Comparison of ENCODE assay signal across 18 cellular contexts in the genomic region with DNA sequence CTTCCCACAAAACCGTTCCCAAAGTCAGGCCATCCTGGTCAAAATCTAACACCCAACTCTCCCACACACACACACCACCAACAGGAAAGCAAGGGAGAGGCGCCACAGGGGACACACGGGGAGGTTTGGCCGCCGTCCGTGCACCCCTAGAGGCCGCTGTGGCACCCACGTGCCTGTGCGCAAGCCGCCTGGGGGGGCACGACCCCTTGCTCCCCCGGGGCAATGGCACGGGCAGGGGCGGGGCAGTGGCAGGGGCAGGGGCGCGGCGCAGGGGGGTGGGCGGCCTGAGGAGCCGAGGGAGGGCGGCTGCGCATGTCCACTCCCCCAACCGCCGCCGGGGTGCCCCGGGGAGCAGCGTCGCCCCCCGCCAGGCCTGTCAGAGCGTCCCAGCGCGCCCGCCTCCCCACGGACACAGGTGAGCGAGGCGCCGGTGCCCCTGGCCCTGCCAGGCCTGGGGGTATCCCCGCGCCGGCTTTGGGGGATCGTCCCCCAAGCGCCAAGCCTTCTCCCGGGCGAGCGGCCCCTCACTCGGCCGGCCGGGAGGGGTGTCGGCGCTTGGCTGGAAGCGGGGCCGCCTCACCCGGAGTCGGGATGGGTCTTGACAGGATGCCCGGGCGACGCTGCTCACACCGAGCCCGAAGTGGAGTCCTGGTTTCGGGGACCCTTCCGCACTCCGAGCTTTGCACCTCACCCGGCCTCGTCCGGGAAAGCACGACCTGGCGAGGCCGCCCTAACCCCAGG. TPM values are rescaled to one million over a fixed set of nuclear protein-coding genes. Genes with fewer than 3 reads are reported as not detected.
A peak's percentile ranks its signal among the peaks of the same experiment; 100 is the strongest.
DNase-seq lines count a peak whose midpoint lies in the region; ATAC-seq and TF ChIP-seq lines count a peak whose summit lies in the region.
"Had no signal": no experiment of that assay in that cellular context is flagged by ENCODE, and none has a peak within 500 bp of the region (broad histone marks: within the 10 kb centered on the region; RNA-seq: fewer than 3 reads in every experiment).

A gene with protein sequence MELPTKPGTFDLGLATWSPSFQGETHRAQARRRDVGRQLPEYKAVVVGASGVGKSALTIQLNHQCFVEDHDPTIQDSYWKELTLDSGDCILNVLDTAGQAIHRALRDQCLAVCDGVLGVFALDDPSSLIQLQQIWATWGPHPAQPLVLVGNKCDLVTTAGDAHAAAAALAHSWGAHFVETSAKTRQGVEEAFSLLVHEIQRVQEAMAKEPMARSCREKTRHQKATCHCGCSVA (plus strand): TSS at position 379 of the 741 bp plus-strand sequence. CDS start 2,611 bp downstream, outside the sequence.

- H3K27me3 Mint-ChIP-seq in activated naive CD8-positive, alpha-beta T cell treated with anti-CD3 and anti-CD28 coated beads for 36 hours: peaks cover 35% of the 10 kb centered on the region
- peaks cover 21 to 29% of the 10 kb centered on the region in 2 donors for H3K27me3 Mint-ChIP-seq in natural killer cell (ENCODE audit: low read depth in 2 of 2)

- H3K4me3 Mint-ChIP-seq in activated naive CD8-positive, alpha-beta T cell treated with anti-CD3 and anti-CD28 coated beads for 36 hours: peak within 1 kb of the TSS; percentile 71
- peak within 1 kb of the TSS; percentile 68 for H3K4me3 Mint-ChIP-seq in natural killer cell
- H3K4me3 Mint-ChIP-seq: neural crest cell had no signal

- H3K27me3 ChIP-seq in SK-N-SH (ENCODE audit: insufficient read depth) (peaks cover 10% of the 10 kb centered on the region; the same call in 1 of the 2 replicates), H7 (ENCODE audit: control insufficient read depth, insufficient read depth, low read length) (peaks cover 19% of the 10 kb centered on the region)
- H3K27me3 ChIP-seq: SJCRH30 had no signal

- H3K9me2 ChIP-seq in SK-N-SH: no peaks in the 10 kb centered on the region

- ATAC-seq in SK-N-SH treated with all-trans-retinoic acid at 6 μM for 48 hours: no peak
- ATAC-seq in natural killer cell: peak; percentile 48 to 64 (median 49)
- ATAC-seq in GM21723 (IDR thresholded peaks at IDR 0.05; ENCODE audit: unreplicated experiment): no peak
- ATAC-seq in HG02588 (IDR thresholded peaks at IDR 0.05; ENCODE audit: unreplicated experiment): no peak

- TF ChIP-seq CTCF in SK-N-SH (IDR thresholded peaks at IDR 0.05) (no peak), natural killer cell (IDR thresholded peaks at IDR 0.05) (no peak)

- no peaks in the 10 kb centered on the region for H3K9me3 Mint-ChIP-seq in activated naive CD8-positive, alpha-beta T cell treated with anti-CD3 and anti-CD28 coated beads for 36 hours
- H3K9me3 Mint-ChIP-seq in natural killer cell: no peaks in the 10 kb centered on the region
- H3K9me3 Mint-ChIP-seq: neural crest cell had no signal

- H3K9me3 ChIP-seq in SK-N-SH: no peaks in the 10 kb centered on the region
- H3K9me3 ChIP-seq: Caco-2, SJCRH30, thoracic aorta had no signal

- intact Hi-C loops in natural killer cell (cut with micrococcal nuclease): no loop called here

- H3K4me3 ChIP-seq in SK-N-SH (ENCODE audit: low read depth in 2 of 2, low read length in 1 of 2) (no peak within 1 kb of the TSS), H7 (ENCODE audit: insufficient read depth, low read depth, low read length) (peak within 1 kb of the TSS; percentile 29)
- H3K4me3 ChIP-seq: SJCRH30, thoracic aorta had no signal

- H3K79me2 ChIP-seq in SK-N-SH (ENCODE audit: insufficient read depth): no peaks in the 10 kb centered on the region

- no peak within 1 kb of the TSS for H3K27ac ChIP-seq in SK-N-SH (ENCODE audit: low read depth in 2 of 2, low read length in 1 of 2)
- H3K27ac ChIP-seq: 22Rv1, SJCRH30, thoracic aorta had no signal

- no peaks in the 10 kb centered on the region for H3K4me1 ChIP-seq in SK-N-SH (ENCODE audit: control insufficient read depth in 1 of 2, insufficient read depth in 2 of 2, low read depth in 1 of 2, low read length in 1 of 2)
- H3K4me1 ChIP-seq: Caco-2, SJCRH30 had no signal

- H3K4me1 Mint-ChIP-seq in activated naive CD8-positive, alpha-beta T cell treated with anti-CD3 and anti-CD28 coated beads for 36 hours: peaks cover 4% of the 10 kb centered on the region
- H3K4me1 Mint-ChIP-seq in natural killer cell: peaks cover 0 to 5% of the 10 kb centered on the region in 2 donors
- H3K4me1 Mint-ChIP-seq: neural crest cell had no signal

- peaks cover 12% of the 10 kb centered on the region for H3K36me3 Mint-ChIP-seq in activated naive CD8-positive, alpha-beta T cell treated with anti-CD3 and anti-CD28 coated beads for 36 hours
- H3K36me3 Mint-ChIP-seq in natural killer cell: no peaks in the 10 kb centered on the region

- CTCF ChIA-PET in SK-N-SH (lab: Yijun Ruan, JAX): interaction anchor here (1.2 kb wide), 1 partner anchor 8 kb away, joined by 3 read pairs; no protein-coding TSS in a partner anchor

- POLR2A ChIA-PET in SK-N-SH (lab: Yijun Ruan, JAX): no interaction called here

- no peak within 1 kb of the TSS for H3K4me2 ChIP-seq in SK-N-SH

- peak; percentile 34 for DNase-seq in SK-N-SH
- peak; percentile 77 for DNase-seq in H7
- peak; percentile 17 for DNase-seq in activated naive CD8-positive, alpha-beta T cell treated with anti-CD3 and anti-CD28 coated beads for 36 hours
- no peak for DNase-seq in natural killer cell
- DNase-seq in HPDE6-E6E7 (ENCODE audit: extremely low spot score): no peak
- DNase-seq: activated effector memory CD4-positive, alpha-beta T cell treated with Interleukin-2 at 50 U/mL for 16 hours; Caco-2; cerebellar nuclear complex; NCI-H2029 treated with DMSO at 0.1 percent for 48 hours; SJCRH30 had no signal

- whole genome bisulfite sequencing in SK-N-SH (ENCODE audit: low lambda C conversion rate): 68% methylated on average over 23 of the region's 67 CpGs

- no peaks in the 10 kb centered on the region for H4K20me1 ChIP-seq in SK-N-SH (ENCODE audit: insufficient read depth)

- H3K36me3 ChIP-seq in SK-N-SH (replicated peaks in 1 of 2; ENCODE audit: control insufficient read depth in 1 of 2, insufficient read depth in 2 of 2, low read length in 1 of 2) (no peaks in the 10 kb centered on the region), H7 (replicated peaks; ENCODE audit: control insufficient read depth, insufficient read depth, low read length) (0 out of 2 replicates have a peak, but pooled peaks cover 2% of the 10 kb centered on the region)
- H3K36me3 ChIP-seq: SJCRH30, thoracic aorta had no signal

- H3K27ac Mint-ChIP-seq in activated naive CD8-positive, alpha-beta T cell treated with anti-CD3 and anti-CD28 coated beads for 36 hours: no peak within 1 kb of the TSS
- no peak within 1 kb of the TSS for H3K27ac Mint-ChIP-seq in natural killer cell

- no peak within 1 kb of the TSS for H3K9ac ChIP-seq in SK-N-SH

- TF ChIP-seq RAD21 in SK-N-SH (IDR thresholded peaks at IDR 0.05; ENCODE audit: low read length): no peak

- H3F3A ChIP-seq in SK-N-SH (replicated peaks; ENCODE audit: insufficient read depth): no peaks in the 10 kb centered on the region

- no peak within 1 kb of the TSS for H2AFZ ChIP-seq in SK-N-SH (ENCODE audit: low read depth)

- no peak for TF ChIP-seq EP300 in SK-N-SH (IDR thresholded peaks at IDR 0.05; ENCODE audit: borderline replicate concordance in 1 of 2, low read depth in 1 of 2, low read length in 1 of 2)

TF ChIP-seq in SK-N-SH, 30 proteins besides CTCF, POLR2A, EP300 and RAD21:
- no peak for TF ChIP-seq ELF1 (IDR thresholded peaks at IDR 0.05)
- TF ChIP-seq RFX5 (IDR thresholded peaks at IDR 0.05; ENCODE audit: low read length): no peak
- TF ChIP-seq EZH2phosphoT487 (IDR thresholded peaks at IDR 0.05; ENCODE audit: borderline replicate concordance, low read depth): no peak
- no peak for TF ChIP-seq TEAD4 (IDR thresholded peaks at IDR 0.05; ENCODE audit: borderline replicate concordance, insufficient read depth)
- TF ChIP-seq JUND (IDR thresholded peaks at IDR 0.05): no peak
- TF ChIP-seq GABPA (IDR thresholded peaks at IDR 0.05; ENCODE audit: low read depth): no peak

TF ChIP-seq in SK-N-SH treated with all-trans-retinoic acid at 6 μM for 48 hours, 23 proteins besides CTCF, POLR2A, EP300 and RAD21:
- TF ChIP-seq TCF4 (CRISPR knock-in tag; IDR thresholded peaks at IDR 0.05; ENCODE audit: borderline replicate concordance) (no peak), TOX (CRISPR knock-in tag; IDR thresholded peaks at IDR 0.05; ENCODE audit: borderline replicate concordance) (no peak), CSDC2 (CRISPR knock-in tag; IDR thresholded peaks at IDR 0.05) (no peak), ESRRG (CRISPR knock-in tag; IDR thresholded peaks at IDR 0.05) (no peak), RARB (CRISPR knock-in tag; IDR thresholded peaks at IDR 0.05) (no peak), ZFP3 (CRISPR knock-in tag; IDR thresholded peaks at IDR 0.05) (no peak), ZC3H10 (CRISPR knock-in tag; IDR thresholded peaks at IDR 0.05) (no peak), ARNTL (CRISPR knock-in tag; IDR thresholded peaks at IDR 0.05; ENCODE audit: borderline replicate concordance, low read depth) (no peak), ZFP30 (CRISPR knock-in tag; IDR thresholded peaks at IDR 0.05) (no peak), BACH2 (CRISPR knock-in tag; IDR thresholded peaks at IDR 0.05; ENCODE audit: borderline replicate concordance) (no peak)

RNA-seq across cellular contexts. Expression of the gene that starts here (rescaled TPM):
- 0.03 and 0.06 TPM in 2 replicates for polyA plus RNA-seq in SK-N-SH (2012; rRNA removed)
- polyA plus RNA-seq in SK-N-SH (2012; cell fraction: cytosol; rRNA removed): not detected in 2 replicates
- 0.97 and 2.0 TPM in 2 replicates for polyA plus RNA-seq in SK-N-SH (2012; cell fraction: nucleus; rRNA removed)
- 0.21 TPM in 1 of 2 replicates, not detected in the other for total RNA-seq in H7 (2014; rRNA removed; shearing (Covaris generic))
- total RNA-seq in activated naive CD8-positive, alpha-beta T cell treated with anti-CD3 and anti-CD28 coated beads for 36 hours: under 1 TPM; 0.54 to 0.70 TPM
- not detected for total RNA-seq in natural killer cell
- total RNA-seq: Caco-2, LHCN-M2, lower leg skin, SJCRH30, thoracic aorta had no signal

Comparison
In these comparisons a context has a peak if more than half of its experiments do, and no peak if none do; other contexts are left out.
1. Peak in DNase-seq and H3K4me3 ChIP-seq in H7; RNA of the gene not detected or under 1 TPM.
2. Peak in DNase-seq in activated naive CD8-positive, alpha-beta T cell treated with anti-CD3 and anti-CD28 coated beads for 36 hours; RNA of the gene not detected or under 1 TPM.
3. Peak in ATAC-seq in natural killer cell; RNA of the gene not detected or under 1 TPM.